In genomic region chr14:36915089-36915488, GRCh38 we compare ENCODE assay signal across 18 cellular contexts.
"Had no signal": no experiment of that assay in that cellular context is flagged by ENCODE, and none has a peak within 500 bp of the region (broad histone marks: within the 10 kb centered on the region; RNA-seq: fewer than 3 reads in every experiment).

No MANE protein-coding gene starts in this region.

- H3K4me3 ChIP-seq: colonic mucosa, sigmoid colon, stomach had no signal

- H3K36me3 ChIP-seq: brain microvascular endothelial cell, colonic mucosa, sigmoid colon, stomach had no signal

- H3K9me3 ChIP-seq: colonic mucosa, sigmoid colon, stomach had no signal

- DNase-seq: activated CD4-positive, alpha-beta T cell treated with anti-CD3 and anti-CD28 coated beads, Interleukin-2, amount 10 ng/mL, durations not matched to agents 24 days and 14 days; activated CD4-positive, CD25-positive, alpha-beta regulatory T cell; activated CD8-positive, alpha-beta T cell treated with anti-CD3 and anti-CD28 coated beads for 36 hours; activated naive CD4-positive, alpha-beta T cell treated with anti-CD3 and anti-CD28 coated beads for 36 hours; activated T-cell treated with anti-CD3 and anti-CD28 coated beads, Interleukin-2, amount 50 U/mL, for 1 hour; aorta; brain microvascular endothelial cell; colonic mucosa; endodermal cell; foreskin melanocyte; hypothalamus; occipital lobe; posterior cingulate gyrus; sigmoid colon; stimulated activated CD4-positive, alpha-beta T cell treated with anti-CD3 and anti-CD28 coated beads, Interleukin-4, amount 100 ng/mL, for 24 hours; stomach had no signal

- H3K27ac ChIP-seq: brain microvascular endothelial cell, colonic mucosa, sigmoid colon, stomach had no signal

- H3K27me3 ChIP-seq: brain microvascular endothelial cell, colonic mucosa, sigmoid colon, stomach had no signal

- H3K4me1 ChIP-seq: colonic mucosa, sigmoid colon, stomach had no signal

- ATAC-seq: activated CD8-positive, alpha-beta T cell treated with anti-CD3 and anti-CD28 coated beads for 36 hours; left lobe of liver; stimulated activated effector memory CD8-positive, alpha-beta T cell treated with anti-CD3 and anti-CD28 coated beads, Interleukin-12 subunit alpha, Interleukin-12 subunit beta, amount 100 ng/mL, for 72 hours had no signal
